25 cellular contexts compared by ENCODE assay signal in genomic region chr2:59502981-59503380, GRCh38.
DNase-seq lines count a peak whose midpoint lies in the region; ATAC-seq, FAIRE-seq and TF ChIP-seq lines count a peak whose summit lies in the region.
"Had no signal": no experiment of that assay in that cellular context is flagged by ENCODE, and none has a peak within 500 bp of the region (broad histone marks: within the 10 kb centered on the region; RNA-seq: fewer than 3 reads in every experiment).

No MANE protein-coding gene starts in this region.

- intact Hi-C loops in GM12878 (cut with micrococcal nuclease; ENCODE audit: unreplicated experiment) = no loop called here
- intact Hi-C loops in mammary epithelial cell (cut with micrococcal nuclease) = no loop called here

- H3K36me3 Mint-ChIP-seq in neural progenitor cell = peaks cover 2% of the 10 kb centered on the region
- H3K36me3 Mint-ChIP-seq: CD4-positive, CD25-positive, alpha-beta regulatory T cell; CD8-positive, alpha-beta T cell had no signal

- CTCF ChIA-PET in GM12878 (lab: Yijun Ruan, JAX) (interaction anchor here (0.6 kb wide), 1 partner anchor 436 kb away, joined by 3 read pairs; no protein-coding TSS in a partner anchor), mammary epithelial cell (lab: Charles Lee; ENCODE audit: low non-redundant PET) (no interaction called here)

- H3K27ac Mint-ChIP-seq in neural progenitor cell = no peak overlapping the region
- H3K27ac Mint-ChIP-seq: B cell; CD4-positive, CD25-positive, alpha-beta regulatory T cell; CD8-positive, alpha-beta T cell; HFFc6 had no signal

- H3K4me1 Mint-ChIP-seq in neural progenitor cell = peaks cover 6% of the 10 kb centered on the region
- H3K4me1 Mint-ChIP-seq: CD4-positive, CD25-positive, alpha-beta regulatory T cell had no signal

- no peak for TF ChIP-seq EP300 in GM12878 (IDR thresholded peaks at IDR 0.05; ENCODE audit: borderline replicate concordance in 1 of 2, control insufficient read depth in 1 of 2, low read depth in 2 of 2, low read length in 2 of 2)

- H3K4me2 ChIP-seq in MM.1S (ENCODE audit: low read depth, low read length) = peak overlapping the region; percentile 45
- no peak overlapping the region for H3K4me2 ChIP-seq in GM12878 (ENCODE audit: control insufficient read depth, insufficient read depth)
- no peak overlapping the region for H3K4me2 ChIP-seq in mammary epithelial cell (ENCODE audit: insufficient read depth, low read depth, low read length)
- no peak overlapping the region for H3K4me2 ChIP-seq in neural progenitor cell
- H3K4me2 ChIP-seq: BLaER1 had no signal

- peaks cover 5% of the 10 kb centered on the region for H3K9me3 Mint-ChIP-seq in neural progenitor cell

- no peaks in the 10 kb centered on the region for H4K20me1 ChIP-seq in MM.1S (ENCODE audit: insufficient read depth, low read length)
- H4K20me1 ChIP-seq in GM12878 (ENCODE audit: control insufficient read depth, insufficient read depth) = no peaks in the 10 kb centered on the region
- H4K20me1 ChIP-seq in mammary epithelial cell (ENCODE audit: insufficient read depth, low read length) = no peaks in the 10 kb centered on the region
- no peaks in the 10 kb centered on the region for H4K20me1 ChIP-seq in neural progenitor cell (ENCODE audit: low read depth)
- H4K20me1 ChIP-seq: BLaER1 had no signal

- H3K36me3 ChIP-seq in MM.1S (replicated peaks; ENCODE audit: insufficient read depth, low read length) (no peaks in the 10 kb centered on the region), GM12878 (ENCODE audit: control insufficient read depth in 2 of 2, insufficient read depth in 2 of 2, low read length in 1 of 2) (no peaks in the 10 kb centered on the region), mammary epithelial cell (ENCODE audit: insufficient read depth, low read length) (no peaks in the 10 kb centered on the region), neural progenitor cell (no peaks in the 10 kb centered on the region)
- H3K36me3 ChIP-seq: BLaER1, HAP-1 had no signal

- H3K27me3 ChIP-seq in MM.1S (replicated peaks; ENCODE audit: insufficient read depth, low read length) = no peaks in the 10 kb centered on the region
- H3K27me3 ChIP-seq in GM12878 (replicated peaks in 1 of 2; ENCODE audit: control insufficient read depth in 2 of 2, insufficient read depth in 2 of 2, low read length in 1 of 2) = no peaks in the 10 kb centered on the region
- H3K27me3 ChIP-seq in mammary epithelial cell (ENCODE audit: insufficient read depth, low read length) = no peaks in the 10 kb centered on the region
- no peaks in the 10 kb centered on the region for H3K27me3 ChIP-seq in neural progenitor cell
- H3K27me3 ChIP-seq: BLaER1 had no signal

- no peak overlapping the region for H3K4me3 ChIP-seq in MM.1S (ENCODE audit: low read length)
- H3K4me3 ChIP-seq in GM12878 = no peak overlapping the region
- no peak overlapping the region for H3K4me3 ChIP-seq in mammary epithelial cell (replicated peaks in 1 of 3; ENCODE audit: insufficient read depth in 1 of 3, low read depth in 2 of 3, low read length in 3 of 3)
- no peak overlapping the region for H3K4me3 ChIP-seq in neural progenitor cell
- H3K4me3 ChIP-seq: BLaER1, HAP-1 had no signal

- H2AFZ ChIP-seq in MM.1S (ENCODE audit: low read length) (peak overlapping the region; percentile 71), GM12878 (ENCODE audit: control insufficient read depth, low read depth, low read length) (no peak overlapping the region), mammary epithelial cell (ENCODE audit: low read depth, low read length) (no peak overlapping the region), neural progenitor cell (replicated peaks) (no peak overlapping the region)

- no peak overlapping the region for H3K4me3 Mint-ChIP-seq in neural progenitor cell
- H3K4me3 Mint-ChIP-seq: B cell; CD8-positive, alpha-beta T cell; HFFc6 had no signal

- TF ChIP-seq CTCF in MM.1S (IDR thresholded peaks at IDR 0.05; ENCODE audit: low read length) = no peak
- TF ChIP-seq CTCF in GM12878 (IDR thresholded peaks at IDR 0.05 in 2 of 3, conservative IDR thresholded peaks at IDR 0.05 in 1 of 3; ENCODE audit: control insufficient read depth in 2 of 3, extremely low read depth in 1 of 3, insufficient read depth in 1 of 3, low read depth in 3 of 3, low read length in 3 of 3) = no peak
- TF ChIP-seq CTCF in mammary epithelial cell (conservative IDR thresholded peaks at IDR 0.05 in 1 of 2, IDR thresholded peaks at IDR 0.05 in 1 of 2; ENCODE audit: extremely low read depth in 1 of 2, insufficient read depth in 1 of 2, low read depth in 1 of 2, low read length in 2 of 2) = no peak
- TF ChIP-seq CTCF in neural progenitor cell (IDR thresholded peaks at IDR 0.05) = no peak

- SMC1A ChIA-PET in GM12878 (lab: Charles Lee; ENCODE audit: uncharacterized antibody, unreplicated experiment) = no interaction called here

- no peak for FAIRE-seq in GM12878 (lab: Jason Lieb, UNC)
- FAIRE-seq: A204.1, D721Med, GM12891, GM18507, H54 had no signal

- BruUV-seq in GM12878 (replicated peaks; lab: Mats Ljungman, UMichigan) (no TSS peak), mammary epithelial cell (replicated peaks; lab: Mats Ljungman, UMichigan) (no TSS peak)

- RAD21 ChIA-PET in GM12878 (lab: Charles Lee; ENCODE audit: unreplicated experiment) = no interaction called here

- H3K9me3 ChIP-seq in MM.1S (replicated peaks; ENCODE audit: insufficient read depth, low read length) (no peaks in the 10 kb centered on the region), GM12878 (replicated peaks; ENCODE audit: control insufficient read depth, insufficient read depth, low read length) (no peaks in the 10 kb centered on the region), mammary epithelial cell (replicated peaks; ENCODE audit: insufficient read depth, low read length) (no peaks in the 10 kb centered on the region), neural progenitor cell (ENCODE audit: low read depth) (no peaks in the 10 kb centered on the region)
- H3K9me3 ChIP-seq: Caco-2, HAP-1 had no signal

- dilution Hi-C loops in mammary epithelial cell (cut with HindIII; ENCODE audit: low sequenced_read_pairs) = no loop called here

- H3K27ac ChIP-seq in MM.1S (ENCODE audit: low read length) (no peak overlapping the region), GM12878 (ENCODE audit: control insufficient read depth, insufficient read depth) (no peak overlapping the region), mammary epithelial cell (ENCODE audit: insufficient read depth, low read depth, low read length) (no peak overlapping the region), neural progenitor cell (no peak overlapping the region)
- H3K27ac ChIP-seq: 22Rv1, BLaER1, C4-2B had no signal

- in situ Hi-C loops in GM12878 (cut with MboI) = no loop called here
- in situ Hi-C loops in mammary epithelial cell (cut with MboI; ENCODE audit: low sequenced_read_pairs in 2 of 2) = no loop called here

- H3F3A ChIP-seq in MM.1S (ENCODE audit: insufficient read depth, low read length) = no peaks in the 10 kb centered on the region
- no peaks in the 10 kb centered on the region for H3F3A ChIP-seq in neural progenitor cell (ENCODE audit: low read depth)

- ATAC-seq in GM12878 (no peak), GM21367 (IDR thresholded peaks at IDR 0.05; ENCODE audit: unreplicated experiment) (no peak)
- ATAC-seq: CD8-positive, alpha-beta T cell had no signal

- H3K27me3 Mint-ChIP-seq in neural progenitor cell (ENCODE audit: insufficient read depth, low read depth) = no peaks in the 10 kb centered on the region
- H3K27me3 Mint-ChIP-seq: CD4-positive, CD25-positive, alpha-beta regulatory T cell had no signal

- no peak for TF ChIP-seq RAD21 in GM12878 (IDR thresholded peaks at IDR 0.05; ENCODE audit: insufficient read depth, low read depth, low read length)

- peaks cover 8% of the 10 kb centered on the region; the same call in 1 of the 2 replicates for H3K4me1 ChIP-seq in MM.1S (ENCODE audit: low read length)
- H3K4me1 ChIP-seq in GM12878 (ENCODE audit: control insufficient read depth, insufficient read depth, low read length) = no peaks in the 10 kb centered on the region
- H3K4me1 ChIP-seq in mammary epithelial cell (ENCODE audit: insufficient read depth, low read length) = no peaks in the 10 kb centered on the region
- H3K4me1 ChIP-seq in neural progenitor cell = no peaks in the 10 kb centered on the region
- H3K4me1 ChIP-seq: BLaER1, Caco-2, HAP-1 had no signal

- peak; percentile 6 for DNase-seq in DMS53 (lab: John Stamatoyannopoulos, UW)
- no peak for DNase-seq in DMS53 treated with DMSO at 0.1 percent for 48 hours (lab: John Stamatoyannopoulos, UW; ENCODE audit: unreplicated experiment)
- peak; percentile 52 for DNase-seq in MM.1S
- no peak for DNase-seq in GM12878 (ENCODE audit: low read depth, low spot score)
- DNase-seq in mammary epithelial cell = no peak
- no peak for DNase-seq in neural progenitor cell (ENCODE audit: low spot score)
- DNase-seq: Caco-2; CD4-positive, CD25-positive, alpha-beta regulatory T cell; CD8-positive, alpha-beta T cell; DMS 273 treated with DMSO at 0.1 percent for 48 hours; EL; GDM1; GOT3; HFFc6 had no signal

- POLR2A ChIA-PET in GM12878 (lab: Charles Lee) = no interaction called here

- H3K79me2 ChIP-seq in MM.1S (ENCODE audit: low read length) = no peaks in the 10 kb centered on the region
- no peaks in the 10 kb centered on the region for H3K79me2 ChIP-seq in GM12878 (ENCODE audit: control insufficient read depth, insufficient read depth, low read length)
- no peaks in the 10 kb centered on the region for H3K79me2 ChIP-seq in mammary epithelial cell (ENCODE audit: insufficient read depth, low read length)
- no peaks in the 10 kb centered on the region for H3K79me2 ChIP-seq in neural progenitor cell (ENCODE audit: low read depth)

- H3K9me2 ChIP-seq in MM.1S (replicated peaks; ENCODE audit: insufficient read depth, low read length) = no peaks in the 10 kb centered on the region

- TF ChIP-seq POLR2A in GM12878 (IDR thresholded peaks at IDR 0.05; ENCODE audit: low read depth, low read length) = no peak

- H3K9ac ChIP-seq in MM.1S (ENCODE audit: low read length) (no peak overlapping the region), GM12878 (ENCODE audit: control insufficient read depth, insufficient read depth, low read length) (no peak overlapping the region), mammary epithelial cell (ENCODE audit: insufficient read depth, low read length) (no peak overlapping the region), neural progenitor cell (no peak overlapping the region)
- H3K9ac ChIP-seq: BLaER1 had no signal

TF ChIP-seq in GM12878, 131 proteins besides CTCF, POLR2A, EP300 and RAD21 (continues in another document):
- TF ChIP-seq SMARCA5 (IDR thresholded peaks at IDR 0.05) (no peak), BHLHE40 (IDR thresholded peaks at IDR 0.05; ENCODE audit: borderline replicate concordance in 1 of 2, low read depth in 2 of 2, low read length in 1 of 2) (no peak), PKNOX1 (IDR thresholded peaks at IDR 0.05) (peak; percentile 33; the same call in 1 of the 2 replicates)

Comparison
In these comparisons a context has a peak if more than half of its experiments do, and no peak if none do; other contexts are left out.
1. DNase-seq: peak in DMS53 (single experiment) and MM.1S (single experiment); none in DMS53 treated with DMSO at 0.1 percent for 48 hours (single experiment), GM12878 (single experiment), mammary epithelial cell (single experiment) and neural progenitor cell (single experiment).